Comparison of ENCODE assay signal across 18 cellular contexts in the genomic region with DNA sequence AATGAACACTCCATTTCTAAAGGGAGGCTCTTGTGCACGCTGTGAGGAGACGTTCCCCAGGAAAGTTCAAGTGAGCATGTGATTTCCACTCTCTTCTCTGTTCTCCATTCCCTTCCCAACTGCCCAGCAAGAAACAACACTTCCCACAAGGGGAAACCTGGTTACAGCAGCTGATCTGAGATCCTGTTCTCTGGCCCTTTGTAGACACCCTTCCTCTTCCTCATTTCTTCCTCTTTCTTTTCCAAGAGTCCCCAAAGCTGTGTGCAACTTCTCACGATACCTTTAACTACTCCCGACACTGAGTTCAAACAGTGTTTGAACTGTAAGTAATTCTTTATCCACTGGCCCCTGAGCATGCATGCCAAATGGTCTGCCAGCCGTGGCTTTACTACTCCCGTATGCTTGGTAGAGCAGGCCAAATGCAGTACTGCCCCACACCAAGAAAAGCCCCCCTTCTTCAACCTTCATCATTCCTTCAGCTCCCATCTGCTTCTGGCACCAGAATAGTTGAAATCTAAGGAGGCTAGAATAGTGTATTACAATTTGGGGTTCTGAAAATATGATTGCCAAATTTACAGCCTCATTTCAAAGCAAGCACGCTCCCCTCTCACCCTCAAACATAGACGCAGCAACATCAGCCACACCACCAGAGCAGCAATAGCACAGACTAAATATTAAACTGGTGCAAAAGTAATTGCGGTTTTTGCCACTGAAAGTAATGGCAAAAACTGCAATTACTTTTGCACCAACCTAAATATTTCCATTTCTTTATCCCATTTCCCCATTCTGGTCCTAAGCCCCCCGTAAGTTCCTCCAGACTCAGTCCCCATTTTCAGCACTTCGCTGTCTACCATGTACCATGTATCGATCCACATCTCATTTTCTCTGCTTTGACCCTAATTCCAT. TPM values are rescaled to one million over a fixed set of nuclear protein-coding genes. Genes with fewer than 3 reads are reported as not detected.
DNase-seq lines count a peak whose midpoint lies in the region; ATAC-seq, FAIRE-seq and TF ChIP-seq lines count a peak whose summit lies in the region.
"Had no signal": no experiment of that assay in that cellular context is flagged by ENCODE, and none has a peak within 500 bp of the region (broad histone marks: within the 10 kb centered on the region; RNA-seq: fewer than 3 reads in every experiment).

No MANE protein-coding gene starts in this region.

- RAD21 ChIA-PET in GM12878 (lab: Charles Lee; ENCODE audit: unreplicated experiment) = interaction anchor here (1.1 to 7.5 kb wide), 5 partner anchors 8 to 47 kb away, joined by 4 to 135 read pairs (median 8); a partner anchor contains a TSS

- no peak overlapping the region for H3K27ac ChIP-seq in GM12878 (ENCODE audit: control insufficient read depth, insufficient read depth)
- H3K27ac ChIP-seq: testis had no signal

- CTCF ChIA-PET in GM12878 (lab: Yijun Ruan, JAX) = interaction anchor here (0.6 to 15.9 kb wide), 10 partner anchors 10 to 236 kb away, joined by 3 to 532 read pairs (median 4); a partner anchor contains a TSS

- peak overlapping the region; percentile 45 for H3K4me2 ChIP-seq in GM12878 (ENCODE audit: control insufficient read depth, insufficient read depth)

- BruUV-seq in GM12878 (replicated peaks; lab: Mats Ljungman, UMichigan) = no TSS peak

- no peak for TF ChIP-seq RAD21 in GM12878 (IDR thresholded peaks at IDR 0.05; ENCODE audit: insufficient read depth, low read depth, low read length)

- in situ Hi-C loops in KBM-7 (cut with MboI; ENCODE audit: low pct_unique_long_range_greater_than_20kb, low sequenced_read_pairs) (loop anchor here (10.0 kb wide), 1 partner anchor 52 kb away; no protein-coding TSS in a partner anchor), GM12878 (cut with MboI) (no loop called here)

- H3K4me1 ChIP-seq in GM12878 (ENCODE audit: control insufficient read depth, insufficient read depth, low read length) = peaks cover 11% of the 10 kb centered on the region

- H3K4me1 Mint-ChIP-seq in stimulated activated naive B cell treated with anti-CD40 and anti-IgM and Interleukin-4, amounts not matched to agents 10 μg/mL and 1 μg/mL and 100 μg/mL, for 72 hours = peaks cover 45 to 76% of the 10 kb centered on the region in 2 donors
- H3K4me1 Mint-ChIP-seq: endodermal cell had no signal

- H3K27me3 ChIP-seq in GM12878 (replicated peaks in 1 of 2; ENCODE audit: control insufficient read depth in 2 of 2, insufficient read depth in 2 of 2, low read length in 1 of 2) = no peaks in the 10 kb centered on the region
- H3K27me3 ChIP-seq: testis had no signal

- peaks cover 51 to 68% of the 10 kb centered on the region in 2 donors for H3K36me3 Mint-ChIP-seq in stimulated activated naive B cell treated with anti-CD40 and anti-IgM and Interleukin-4, amounts not matched to agents 10 μg/mL and 1 μg/mL and 100 μg/mL, for 72 hours
- no peaks in the 10 kb centered on the region for H3K36me3 Mint-ChIP-seq in activated naive CD4-positive, alpha-beta T cell treated with anti-CD3 and anti-CD28 coated beads, Interleukin-2, amount 50 U/mL, for 72 hours

- TF ChIP-seq EP300 in GM12878 (IDR thresholded peaks at IDR 0.05; ENCODE audit: borderline replicate concordance in 1 of 2, control insufficient read depth in 1 of 2, low read depth in 2 of 2, low read length in 2 of 2) = no peak

- FAIRE-seq in GM12878 (lab: Jason Lieb, UNC) = no peak

- peaks cover 41% of the 10 kb centered on the region for H3K79me2 ChIP-seq in GM12878 (ENCODE audit: control insufficient read depth, insufficient read depth, low read length)

- H3K9me3 ChIP-seq in GM12878 (replicated peaks; ENCODE audit: control insufficient read depth, insufficient read depth, low read length) = no peaks in the 10 kb centered on the region
- H3K9me3 ChIP-seq: testis had no signal

- WGBS in GM12878 (ENCODE audit: insufficient coverage, insufficient replicate concordance, low lambda C conversion rate, missing lambda C conversion rate) = 75% methylated on average over 12 of the region's 12 CpGs

- TF ChIP-seq POLR2A in GM12878 (IDR thresholded peaks at IDR 0.05; ENCODE audit: low read depth, low read length) = no peak

- no peaks in the 10 kb centered on the region for H4K20me1 ChIP-seq in GM12878 (ENCODE audit: control insufficient read depth, insufficient read depth)

- no peaks in the 10 kb centered on the region for H3K27me3 Mint-ChIP-seq in stimulated activated naive B cell treated with anti-CD40 and anti-IgM and Interleukin-4, amounts not matched to agents 10 μg/mL and 1 μg/mL and 100 μg/mL, for 72 hours
- H3K27me3 Mint-ChIP-seq: activated T-helper 17 cell treated with anti-CD3 and anti-CD28 coated beads, Interleukin-2, amount 50 U/mL, for 72 hours had no signal

- TF ChIP-seq CTCF in GM12878 (IDR thresholded peaks at IDR 0.05 in 2 of 3, conservative IDR thresholded peaks at IDR 0.05 in 1 of 3; ENCODE audit: control insufficient read depth in 2 of 3, extremely low read depth in 1 of 3, insufficient read depth in 1 of 3, low read depth in 3 of 3, low read length in 3 of 3) = no peak

- peak; percentile 34 for DNase-seq in KBM-7
- DNase-seq in GM12878 (ENCODE audit: low read depth, low spot score) = no peak
- peak; percentile 65 for DNase-seq in medulla oblongata (ENCODE audit: extremely low spot score)
- DNase-seq in stimulated activated naive B cell treated with anti-CD40 and anti-IgM and Interleukin-4, amounts not matched to agents 10 μg/mL and 1 μg/mL and 100 μg/mL, for 72 hours = no peak
- no peak for DNase-seq in activated naive CD4-positive, alpha-beta T cell treated with anti-CD3 and anti-CD28 coated beads, Interleukin-2, amount 50 U/mL, for 72 hours (ENCODE audit: low spot score in 2 of 2)
- DNase-seq in NCI-H2107 (lab: John Stamatoyannopoulos, UW) = no peak
- DNase-seq in NOMO-1 treated with dmso at 0.1 percent for 144 hours (lab: John Stamatoyannopoulos, UW; ENCODE audit: unreplicated experiment) = no peak
- DNase-seq: activated CD8-positive, alpha-beta memory T cell treated with anti-CD3 and anti-CD28 coated beads for 24 hours; central memory CD4-positive, alpha-beta T cell; DMS53; endodermal cell; KG1; NCI-H1105; NCI-H2171; stimulated activated CD4-positive, alpha-beta T cell treated with anti-CD3 and anti-CD28 coated beads, Interleukin-2, amount 100 ng/mL, for 48 hours; testis had no signal

- SMC1A ChIA-PET in GM12878 (lab: Charles Lee; ENCODE audit: uncharacterized antibody, unreplicated experiment) = interaction anchor here (1.1 to 15.9 kb wide), 6 partner anchors 8 to 51 kb away, joined by 3 to 354 read pairs (median 8); a partner anchor contains a TSS

- H3K36me3 ChIP-seq in GM12878 (ENCODE audit: control insufficient read depth in 2 of 2, insufficient read depth in 2 of 2, low read length in 1 of 2) = peaks cover 21 to 34% of the 10 kb centered on the region in 2 experiments

- ATAC-seq in GM12878 = no peak
- ATAC-seq in stimulated activated naive B cell treated with anti-CD40 and anti-IgM and Interleukin-4, amounts not matched to agents 10 μg/mL and 1 μg/mL and 100 μg/mL, for 72 hours (replicated peaks) = no peak
- ATAC-seq in activated naive CD4-positive, alpha-beta T cell treated with anti-CD3 and anti-CD28 coated beads, Interleukin-2, amount 50 U/mL, for 72 hours = no peak
- ATAC-seq: activated T-helper 17 cell treated with anti-CD3 and anti-CD28 coated beads, Interleukin-2, amount 50 U/mL, for 72 hours had no signal

- H3K9ac ChIP-seq in GM12878 (ENCODE audit: control insufficient read depth, insufficient read depth, low read length) = no peak overlapping the region

- H3K27ac Mint-ChIP-seq in stimulated activated naive B cell treated with anti-CD40 and anti-IgM and Interleukin-4, amounts not matched to agents 10 μg/mL and 1 μg/mL and 100 μg/mL, for 72 hours = peak overlapping the region; percentile 83
- no peak overlapping the region for H3K27ac Mint-ChIP-seq in activated naive CD4-positive, alpha-beta T cell treated with anti-CD3 and anti-CD28 coated beads, Interleukin-2, amount 50 U/mL, for 72 hours
- H3K27ac Mint-ChIP-seq: activated T-helper 17 cell treated with anti-CD3 and anti-CD28 coated beads, Interleukin-2, amount 50 U/mL, for 72 hours; endodermal cell had no signal

- intact Hi-C loops in GM12878 (cut with micrococcal nuclease; ENCODE audit: unreplicated experiment) = no loop called here

- POLR2A ChIA-PET in GM12878 (lab: Charles Lee) = interaction anchor here (1.0 to 10.8 kb wide), 8 partner anchors 11 to 48 kb away, joined by 3 to 270 read pairs (median 5); a partner anchor contains a TSS

- peak overlapping the region; percentile 83 to 87 for H3K4me3 Mint-ChIP-seq in stimulated activated naive B cell treated with anti-CD40 and anti-IgM and Interleukin-4, amounts not matched to agents 10 μg/mL and 1 μg/mL and 100 μg/mL, for 72 hours
- H3K4me3 Mint-ChIP-seq: activated T-helper 17 cell treated with anti-CD3 and anti-CD28 coated beads, Interleukin-2, amount 50 U/mL, for 72 hours; endodermal cell had no signal

- peak overlapping the region; percentile 73; the same call in 1 of the 2 replicates for H3K4me3 ChIP-seq in GM12878
- H3K4me3 ChIP-seq: testis had no signal

- H3K9me3 Mint-ChIP-seq in stimulated activated naive B cell treated with anti-CD40 and anti-IgM and Interleukin-4, amounts not matched to agents 10 μg/mL and 1 μg/mL and 100 μg/mL, for 72 hours = peaks cover 0 to 2% of the 10 kb centered on the region in 2 donors
- no peaks in the 10 kb centered on the region for H3K9me3 Mint-ChIP-seq in activated naive CD4-positive, alpha-beta T cell treated with anti-CD3 and anti-CD28 coated beads, Interleukin-2, amount 50 U/mL, for 72 hours
- H3K9me3 Mint-ChIP-seq: activated T-helper 17 cell treated with anti-CD3 and anti-CD28 coated beads, Interleukin-2, amount 50 U/mL, for 72 hours; endodermal cell had no signal

- H2AFZ ChIP-seq in GM12878 (ENCODE audit: control insufficient read depth, low read depth, low read length) = no peak overlapping the region

RNA-seq across cellular contexts. Expression of a gene that starts 4.3 kb away (rescaled TPM):
- total RNA-seq in GM12878 (2013; cell fraction: nucleolus; rRNA removed) = 54.4 and 59.2 TPM in 2 replicates
- total RNA-seq in GM12878 (2014; rRNA removed) = 141 and 149 TPM in 2 replicates
- 117 and 120 TPM in 2 replicates for total RNA-seq in GM12878 (2014; rRNA removed; fragmentation: Illumina TruSeq; extraction: Trizol)
- total RNA-seq in GM12878 (2021) = 106 and 114 TPM in 2 replicates
- polyA plus RNA-seq in GM12878 (2011; ENCODE audit: low read depth) = 240 TPM
- polyA plus RNA-seq in GM12878 (2011; rRNA removed) = 140 and 173 TPM in 2 replicates
- polyA plus RNA-seq in GM12878 (2011; cell fraction: cytosol; rRNA removed) = 172 and 198 TPM in 2 replicates
- polyA plus RNA-seq in GM12878 (2011; cell fraction: nucleus; rRNA removed) = 112 and 122 TPM in 2 replicates
- polyA plus RNA-seq in GM12878 (2012) = 162 and 237 TPM in 2 replicates
- polyA plus RNA-seq in GM12878 (2014; fragmentation: Illumina TruSeq; extraction: Trizol) = 136 and 158 TPM in 2 replicates
- 100 to 1,000 TPM; 117 to 170 TPM for polyA plus RNA-seq in GM12878 (2014; fragmentation: Nextera tagmentation; extraction: Ambion mirVana)
- polyA plus RNA-seq in GM12878 (2014; rRNA removed) = 114 and 116 TPM in 2 replicates
- polyA plus RNA-seq in GM12878 (2016; fragmentation: Nextera tagmentation; extraction: Ambion mirVana) = 100 to 1,000 TPM; 160 to 168 TPM
- polyA minus RNA-seq in GM12878 (2011; rRNA and poly(A)+ RNA removed) = 91.9 and 112 TPM in 2 replicates
- polyA minus RNA-seq in GM12878 (2011; cell fraction: cytosol; rRNA and poly(A)+ RNA removed) = 22.9 and 33.3 TPM in 2 replicates
- 25.1 and 32.0 TPM in 2 replicates for polyA minus RNA-seq in GM12878 (2011; cell fraction: nucleus; rRNA and poly(A)+ RNA removed)
- 1 to 10 TPM; 2.8 to 4.5 TPM for total RNA-seq in activated naive CD4-positive, alpha-beta T cell treated with anti-CD3 and anti-CD28 coated beads, Interleukin-2, amount 50 U/mL, for 72 hours
- polyA plus RNA-seq: BJ had no signal

RNA-seq across cellular contexts. Expression of a gene that starts 16.4 kb away (rescaled TPM):
- 110 and 112 TPM in 2 replicates for total RNA-seq in GM12878 (2013; cell fraction: nucleolus; rRNA removed)
- total RNA-seq in GM12878 (2014; rRNA removed) (243 and 269 TPM in 2 replicates), GM12878 (2014; rRNA removed; fragmentation: Illumina TruSeq; extraction: Trizol) (170 and 177 TPM in 2 replicates), GM12878 (2021) (182 and 189 TPM in 2 replicates)
- polyA plus RNA-seq in GM12878 (2011; ENCODE audit: low read depth) = 314 TPM
- polyA plus RNA-seq in GM12878 (2011; rRNA removed) (190 and 290 TPM in 2 replicates), GM12878 (2014; fragmentation: Illumina TruSeq; extraction: Trizol) (327 and 354 TPM in 2 replicates), GM12878 (2014; fragmentation: Nextera tagmentation; extraction: Ambion mirVana) (100 to 1,000 TPM; 389 to 552 TPM), GM12878 (2014; rRNA removed) (267 and 279 TPM in 2 replicates), GM12878 (2016; fragmentation: Nextera tagmentation; extraction: Ambion mirVana) (100 to 1,000 TPM; 339 to 378 TPM)
- polyA plus RNA-seq in GM12878 (2011; cell fraction: cytosol; rRNA removed) = 380 and 384 TPM in 2 replicates
- polyA plus RNA-seq in GM12878 (2011; cell fraction: nucleus; rRNA removed) = 478 and 610 TPM in 2 replicates
- 308 and 348 TPM in 2 replicates for polyA plus RNA-seq in GM12878 (2012)
- 119 and 159 TPM in 2 replicates for polyA minus RNA-seq in GM12878 (2011; rRNA and poly(A)+ RNA removed)
- polyA minus RNA-seq in GM12878 (2011; cell fraction: cytosol; rRNA and poly(A)+ RNA removed) = 44.9 and 50.8 TPM in 2 replicates
- polyA minus RNA-seq in GM12878 (2011; cell fraction: nucleus; rRNA and poly(A)+ RNA removed) = 45.2 and 51.5 TPM in 2 replicates
- total RNA-seq in activated naive CD4-positive, alpha-beta T cell treated with anti-CD3 and anti-CD28 coated beads, Interleukin-2, amount 50 U/mL, for 72 hours = 10 to 100 TPM; 23.0 to 33.5 TPM

RNA-seq across cellular contexts. Expression of a gene that starts 31.9 kb away (rescaled TPM):
- 348 and 373 TPM in 2 replicates for total RNA-seq in GM12878 (2013; cell fraction: nucleolus; rRNA removed)
- 127 TPM in 2 replicates for total RNA-seq in GM12878 (2014; rRNA removed)
- 139 and 145 TPM in 2 replicates for total RNA-seq in GM12878 (2014; rRNA removed; fragmentation: Illumina TruSeq; extraction: Trizol)
- 160 and 178 TPM in 2 replicates for total RNA-seq in GM12878 (2021)
- 176 TPM for polyA plus RNA-seq in GM12878 (2011; ENCODE audit: low read depth)
- polyA plus RNA-seq in GM12878 (2011; rRNA removed) = 218 and 239 TPM in 2 replicates
- 154 and 169 TPM in 2 replicates for polyA plus RNA-seq in GM12878 (2011; cell fraction: cytosol; rRNA removed)
- 392 and 411 TPM in 2 replicates for polyA plus RNA-seq in GM12878 (2011; cell fraction: nucleus; rRNA removed)
- 174 and 230 TPM in 2 replicates for polyA plus RNA-seq in GM12878 (2012)
- polyA plus RNA-seq in GM12878 (2014; fragmentation: Illumina TruSeq; extraction: Trizol) = 234 and 289 TPM in 2 replicates
- polyA plus RNA-seq in GM12878 (2014; fragmentation: Nextera tagmentation; extraction: Ambion mirVana) = 100 to 1,000 TPM in 1 of 2 experiments, 10 to 100 TPM in 1; 32.2 to 133 TPM
- polyA plus RNA-seq in GM12878 (2014; rRNA removed) = 180 and 181 TPM in 2 replicates
- polyA plus RNA-seq in GM12878 (2016; fragmentation: Nextera tagmentation; extraction: Ambion mirVana) = 100 to 1,000 TPM; 113 to 118 TPM
- 122 and 140 TPM in 2 replicates for polyA minus RNA-seq in GM12878 (2011; rRNA and poly(A)+ RNA removed)
- 51.2 and 63.0 TPM in 2 replicates for polyA minus RNA-seq in GM12878 (2011; cell fraction: cytosol; rRNA and poly(A)+ RNA removed)
- 133 and 197 TPM in 2 replicates for polyA minus RNA-seq in GM12878 (2011; cell fraction: nucleus; rRNA and poly(A)+ RNA removed)
- 100 to 1,000 TPM; 216 to 254 TPM for total RNA-seq in activated naive CD4-positive, alpha-beta T cell treated with anti-CD3 and anti-CD28 coated beads, Interleukin-2, amount 50 U/mL, for 72 hours

Comparison
In these comparisons a context has a peak if more than half of its experiments do, and no peak if none do; other contexts are left out.
1. DNase-seq: peak in KBM-7 (single experiment) and medulla oblongata (single experiment); none in GM12878 (single experiment), stimulated activated naive B cell treated with anti-CD40 and anti-IgM and Interleukin-4, amounts not matched to agents 10 μg/mL and 1 μg/mL and 100 μg/mL, for 72 hours (single experiment), activated naive CD4-positive, alpha-beta T cell treated with anti-CD3 and anti-CD28 coated beads, Interleukin-2, amount 50 U/mL, for 72 hours (0 of 2), NCI-H2107 (single experiment) and NOMO-1 treated with dmso at 0.1 percent for 144 hours (single experiment).
2. RNA of a gene that starts 4.3 kb away (total RNA-seq): 54.4 to 149 TPM in GM12878; 2.8 to 4.5 TPM in activated naive CD4-positive, alpha-beta T cell treated with anti-CD3 and anti-CD28 coated beads, Interleukin-2, amount 50 U/mL, for 72 hours; every median in the first group is over 10 times any median in the second.